9 cellular contexts compared by ENCODE assay signal in the genomic region with DNA sequence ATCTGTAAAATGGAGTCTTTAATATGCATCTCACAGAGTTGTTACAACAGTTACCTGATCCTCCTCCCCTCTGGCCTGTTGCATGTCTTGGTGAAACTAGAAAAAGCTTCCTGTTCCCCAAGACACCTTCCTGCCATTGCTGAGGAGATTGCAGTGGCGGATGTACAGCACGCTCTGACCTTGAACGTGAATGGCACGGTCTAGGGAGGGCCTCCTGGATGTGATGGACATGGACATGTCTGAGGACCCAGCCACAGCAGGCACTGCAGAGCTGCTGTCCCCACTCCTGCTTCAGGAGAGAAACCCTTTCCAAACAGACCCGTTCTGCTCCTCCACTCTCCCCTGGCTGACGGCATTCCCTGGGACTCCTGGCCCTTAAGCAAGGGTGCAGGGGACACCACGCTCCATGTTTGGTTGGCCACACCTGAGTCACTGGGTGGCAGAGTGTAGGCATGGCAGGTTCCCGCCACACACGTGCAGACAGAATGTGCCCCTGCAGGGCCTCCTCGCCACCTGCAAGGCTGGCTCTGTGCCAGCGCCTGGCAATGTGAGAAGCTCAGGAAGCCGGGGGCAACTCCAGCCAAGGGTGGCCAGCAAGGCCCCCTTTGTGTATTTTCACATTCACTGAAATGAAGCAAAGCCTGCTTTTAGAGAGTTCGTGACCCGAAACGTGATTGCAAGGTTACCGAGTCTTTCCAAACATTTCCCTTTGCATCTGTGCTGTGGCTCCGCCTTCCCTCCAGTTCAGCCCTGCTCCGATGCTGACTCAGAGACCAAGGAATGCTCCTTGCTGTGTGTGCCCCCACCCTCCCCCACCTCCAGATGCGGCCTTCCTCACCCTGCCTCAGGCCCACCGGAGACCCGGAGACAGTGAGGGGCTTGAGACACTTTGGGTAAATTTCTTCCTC. TPM values are rescaled to one million over a fixed set of nuclear protein-coding genes. Genes with fewer than 3 reads are reported as not detected.
A peak's percentile ranks its signal among the peaks of the same experiment; 100 is the strongest.
DNase-seq lines count a peak whose midpoint lies in the region; ATAC-seq and TF ChIP-seq lines count a peak whose summit lies in the region.
"Had no signal": no experiment of that assay in that cellular context is flagged by ENCODE, and none has a peak within 500 bp of the region (broad histone marks: within the 10 kb centered on the region; RNA-seq: fewer than 3 reads in every experiment).

No MANE protein-coding gene starts in this region.

- H3K4me3 ChIP-seq in Panc1 (ENCODE audit: low read depth in 2 of 2, low read length in 2 of 2): no peak overlapping the region
- H3K4me3 ChIP-seq in fibroblast of pulmonary artery (replicated peaks; ENCODE audit: low read depth, low read length): no peak overlapping the region
- H3K4me3 ChIP-seq in osteoblast (ENCODE audit: insufficient read depth, low read length): peak overlapping the region; percentile 57
- no peak overlapping the region for H3K4me3 ChIP-seq in esophagus squamous epithelium

- no peaks in the 10 kb centered on the region for H3K79me2 ChIP-seq in osteoblast (ENCODE audit: insufficient read depth, low read length)

- H3K9me3 ChIP-seq in Panc1 (ENCODE audit: control insufficient read depth, insufficient read depth, low read depth, low read length): no peaks in the 10 kb centered on the region
- no peaks in the 10 kb centered on the region for H3K9me3 ChIP-seq in osteoblast (ENCODE audit: low read depth, low read length)
- H3K9me3 ChIP-seq in esophagus squamous epithelium: peaks cover 0 to 7% (median 0%) of the 10 kb centered on the region in 3 donors

- H3K36me3 ChIP-seq in Panc1 (ENCODE audit: control insufficient read depth, insufficient read depth, low read length): no peaks in the 10 kb centered on the region
- no peaks in the 10 kb centered on the region for H3K36me3 ChIP-seq in osteoblast (ENCODE audit: insufficient read depth, low read length)
- no peaks in the 10 kb centered on the region for H3K36me3 ChIP-seq in esophagus squamous epithelium

- intact Hi-C loops in Panc1 (cut with micrococcal nuclease; ENCODE audit: unreplicated experiment) (no loop called here), esophagus squamous epithelium (cut with DNase I) (no loop called here)

- no peaks in the 10 kb centered on the region for H4K20me1 ChIP-seq in osteoblast (ENCODE audit: insufficient read depth, low read length)

- no peak overlapping the region for H3K27ac ChIP-seq in Panc1 (ENCODE audit: low read length)
- no peak overlapping the region for H3K27ac ChIP-seq in osteoblast (ENCODE audit: low read depth, low read length)
- peak overlapping the region in 1 of 4 donors; percentile 14 for H3K27ac ChIP-seq in esophagus squamous epithelium

- CTCF ChIA-PET in Panc1 (lab: Charles Lee): no interaction called here

- H3K4me2 ChIP-seq in osteoblast (ENCODE audit: insufficient read depth, low read length): peak overlapping the region; percentile 80

- TF ChIP-seq CTCF in Panc1 (IDR thresholded peaks at IDR 0.05) (no peak), fibroblast of pulmonary artery (IDR thresholded peaks at IDR 0.05; ENCODE audit: low read length, missing control alignments) (no peak), osteoblast (IDR thresholded peaks at IDR 0.05; ENCODE audit: extremely low read depth, low read depth, low read length) (no peak), esophagus squamous epithelium (IDR thresholded peaks at IDR 0.05) (peak in 1 of 6 experiments; percentile 9)

- DNase-seq in NCI-H2107 (lab: John Stamatoyannopoulos, UW): peak; percentile 11
- DNase-seq in NCI-H2107 treated with DMSO at 0.1 percent for 48 hours (lab: John Stamatoyannopoulos, UW; ENCODE audit: unreplicated experiment): no peak
- DNase-seq in Panc1 (ENCODE audit: low read depth, low spot score): no peak
- peak; percentile 83 for DNase-seq in fibroblast of pulmonary artery (ENCODE audit: low read depth)
- peak; percentile 97 for DNase-seq in osteoblast (ENCODE audit: insufficient read length, low spot score, missing footprints)
- DNase-seq in NCI-H526 treated with DMSO at 0.1 percent for 48 hours (lab: John Stamatoyannopoulos, UW): no peak
- no peak for DNase-seq in esophagus squamous epithelium (lab: John Stamatoyannopoulos, UW)

- no peak for TF ChIP-seq POLR2A in esophagus squamous epithelium (IDR thresholded peaks at IDR 0.05)

- 13 to 19% methylated on average over 7 to 18 of the region's 21 CpGs for WGBS in esophagus squamous epithelium, 2 donors

- POLR2A ChIA-PET in Panc1 (lab: Charles Lee): no interaction called here

- H3K4me1 ChIP-seq in Panc1 (ENCODE audit: control insufficient read depth, insufficient read depth, low read length): peaks cover 9% of the 10 kb centered on the region
- H3K4me1 ChIP-seq in osteoblast (ENCODE audit: insufficient read depth, low read length): peaks cover 11% of the 10 kb centered on the region
- H3K4me1 ChIP-seq in esophagus squamous epithelium: peaks cover 6 to 35% (median 20%) of the 10 kb centered on the region in 3 donors

- BruUV-seq in Panc1 (replicated peaks; lab: Mats Ljungman, UMichigan): no TSS peak

- peak; percentile 91 for ATAC-seq in Panc1
- no peak for ATAC-seq in HG03342 (IDR thresholded peaks at IDR 0.05; ENCODE audit: unreplicated experiment)
- ATAC-seq: naive thymus-derived CD8-positive, alpha-beta T cell had no signal

- H3K27me3 ChIP-seq in Panc1 (ENCODE audit: control insufficient read depth, insufficient read depth, low read length) (no peaks in the 10 kb centered on the region), osteoblast (ENCODE audit: insufficient read depth, low read length) (peaks cover 11% of the 10 kb centered on the region), esophagus squamous epithelium (no peaks in the 10 kb centered on the region)

- in situ Hi-C loops in Panc1 (cut with HindIII; ENCODE audit: low pct_unique_long_range_greater_than_20kb, low sequenced_read_pairs): no loop called here

- peak overlapping the region; percentile 56 for H2AFZ ChIP-seq in osteoblast (ENCODE audit: low read length)

RNA-seq across cellular contexts. Expression of a gene that starts 46.0 kb away (rescaled TPM):
- total RNA-seq in Panc1 (2021; ENCODE audit: unreplicated experiment) (0.98 TPM), osteoblast (4.0 and 11.5 TPM in 2 replicates), esophagus squamous epithelium (10 to 100 TPM in 1 of 4 donors, 1 to 10 TPM in 3; 1.8 to 13.0 (median 6.6) TPM)
- polyA plus RNA-seq in Panc1 (2012; ENCODE audit: insufficient read length): 2.1 TPM
- total RNA-seq: naive thymus-derived CD8-positive, alpha-beta T cell had no signal
- polyA plus RNA-seq: naive thymus-derived CD8-positive, alpha-beta T cell had no signal

Comparison
In these comparisons a context has a peak if more than half of its experiments do, and no peak if none do; other contexts are left out.
1. DNase-seq: peak in NCI-H2107 (single experiment), fibroblast of pulmonary artery (single experiment) and osteoblast (single experiment); none in NCI-H2107 treated with DMSO at 0.1 percent for 48 hours (single experiment), Panc1 (single experiment), NCI-H526 treated with DMSO at 0.1 percent for 48 hours (single experiment) and esophagus squamous epithelium (single experiment).